In genomic region chr20:47354710-47355488, GRCh38 we compare ENCODE assay signal across 1 cellular context.
TF ChIP-seq lines count a peak whose summit lies in the region.

No MANE protein-coding gene starts in this region.

TF ChIP-seq in HepG2, 621 proteins besides CTCF, POLR2A, EP300 and RAD21 (continued from another document):
- TF ChIP-seq, protein P1, sequence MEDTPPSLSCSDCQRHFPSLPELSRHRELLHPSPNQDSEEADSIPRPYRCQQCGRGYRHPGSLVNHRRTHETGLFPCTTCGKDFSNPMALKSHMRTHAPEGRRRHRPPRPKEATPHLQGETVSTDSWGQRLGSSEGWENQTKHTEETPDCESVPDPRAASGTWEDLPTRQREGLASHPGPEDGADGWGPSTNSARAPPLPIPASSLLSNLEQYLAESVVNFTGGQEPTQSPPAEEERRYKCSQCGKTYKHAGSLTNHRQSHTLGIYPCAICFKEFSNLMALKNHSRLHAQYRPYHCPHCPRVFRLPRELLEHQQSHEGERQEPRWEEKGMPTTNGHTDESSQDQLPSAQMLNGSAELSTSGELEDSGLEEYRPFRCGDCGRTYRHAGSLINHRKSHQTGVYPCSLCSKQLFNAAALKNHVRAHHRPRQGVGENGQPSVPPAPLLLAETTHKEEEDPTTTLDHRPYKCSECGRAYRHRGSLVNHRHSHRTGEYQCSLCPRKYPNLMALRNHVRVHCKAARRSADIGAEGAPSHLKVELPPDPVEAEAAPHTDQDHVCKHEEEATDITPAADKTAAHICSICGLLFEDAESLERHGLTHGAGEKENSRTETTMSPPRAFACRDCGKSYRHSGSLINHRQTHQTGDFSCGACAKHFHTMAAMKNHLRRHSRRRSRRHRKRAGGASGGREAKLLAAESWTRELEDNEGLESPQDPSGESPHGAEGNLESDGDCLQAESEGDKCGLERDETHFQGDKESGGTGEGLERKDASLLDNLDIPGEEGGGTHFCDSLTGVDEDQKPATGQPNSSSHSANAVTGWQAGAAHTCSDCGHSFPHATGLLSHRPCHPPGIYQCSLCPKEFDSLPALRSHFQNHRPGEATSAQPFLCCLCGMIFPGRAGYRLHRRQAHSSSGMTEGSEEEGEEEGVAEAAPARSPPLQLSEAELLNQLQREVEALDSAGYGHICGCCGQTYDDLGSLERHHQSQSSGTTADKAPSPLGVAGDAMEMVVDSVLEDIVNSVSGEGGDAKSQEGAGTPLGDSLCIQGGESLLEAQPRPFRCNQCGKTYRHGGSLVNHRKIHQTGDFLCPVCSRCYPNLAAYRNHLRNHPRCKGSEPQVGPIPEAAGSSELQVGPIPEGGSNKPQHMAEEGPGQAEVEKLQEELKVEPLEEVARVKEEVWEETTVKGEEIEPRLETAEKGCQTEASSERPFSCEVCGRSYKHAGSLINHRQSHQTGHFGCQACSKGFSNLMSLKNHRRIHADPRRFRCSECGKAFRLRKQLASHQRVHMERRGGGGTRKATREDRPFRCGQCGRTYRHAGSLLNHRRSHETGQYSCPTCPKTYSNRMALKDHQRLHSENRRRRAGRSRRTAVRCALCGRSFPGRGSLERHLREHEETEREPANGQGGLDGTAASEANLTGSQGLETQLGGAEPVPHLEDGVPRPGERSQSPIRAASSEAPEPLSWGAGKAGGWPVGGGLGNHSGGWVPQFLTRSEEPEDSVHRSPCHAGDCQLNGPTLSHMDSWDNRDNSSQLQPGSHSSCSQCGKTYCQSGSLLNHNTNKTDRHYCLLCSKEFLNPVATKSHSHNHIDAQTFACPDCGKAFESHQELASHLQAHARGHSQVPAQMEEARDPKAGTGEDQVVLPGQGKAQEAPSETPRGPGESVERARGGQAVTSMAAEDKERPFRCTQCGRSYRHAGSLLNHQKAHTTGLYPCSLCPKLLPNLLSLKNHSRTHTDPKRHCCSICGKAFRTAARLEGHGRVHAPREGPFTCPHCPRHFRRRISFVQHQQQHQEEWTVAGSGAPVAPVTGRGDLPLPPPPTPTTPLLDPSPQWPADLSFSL (CRISPR knock-in tag; IDR thresholded peaks at IDR 0.05) = 0 out of 2 replicates have a peak, but pooled peaks have one; percentile 41
- TF ChIP-seq NR2F1 (CRISPR knock-in tag; IDR thresholded peaks at IDR 0.05) (no peak), SKIL (CRISPR knock-in tag; IDR thresholded peaks at IDR 0.05; ENCODE audit: borderline replicate concordance) (no peak), EEA1 (CRISPR knock-in tag; IDR thresholded peaks at IDR 0.05; ENCODE audit: borderline replicate concordance) (no peak), MEF2D (CRISPR knock-in tag; IDR thresholded peaks at IDR 0.05) (no peak; the same call in 1 of the 2 replicates), ZNF660 (CRISPR knock-in tag; IDR thresholded peaks at IDR 0.05; ENCODE audit: borderline replicate concordance, low read depth) (no peak), ZBTB14 (CRISPR knock-in tag; IDR thresholded peaks at IDR 0.05) (no peak), LRRFIP1 (CRISPR knock-in tag; conservative IDR thresholded peaks at IDR 0.05) (no peak), ZFYVE20 (CRISPR knock-in tag; IDR thresholded peaks at IDR 0.05; ENCODE audit: borderline replicate concordance, low read depth) (no peak), SMC3 (IDR thresholded peaks at IDR 0.05; ENCODE audit: low read length) (no peak), ZNF430 (CRISPR knock-in tag; IDR thresholded peaks at IDR 0.05) (no peak), HNRNPL (IDR thresholded peaks at IDR 0.05; ENCODE audit: low read depth, low read length) (no peak), ZNF572 (CRISPR knock-in tag; IDR thresholded peaks at IDR 0.05) (no peak), ZNF746 (CRISPR knock-in tag; IDR thresholded peaks at IDR 0.05) (no peak), ELF3 (CRISPR knock-in tag; IDR thresholded peaks at IDR 0.05) (peak; percentile 71), MTA1 (CRISPR knock-in tag; IDR thresholded peaks at IDR 0.05; ENCODE audit: borderline replicate concordance) (no peak), ZNF431 (CRISPR knock-in tag; IDR thresholded peaks at IDR 0.05; ENCODE audit: borderline replicate concordance, low read depth) (no peak), NR1H2 (CRISPR knock-in tag; IDR thresholded peaks at IDR 0.05; ENCODE audit: borderline replicate concordance, low read depth) (no peak), ZSCAN9 (CRISPR knock-in tag; IDR thresholded peaks at IDR 0.05; ENCODE audit: borderline replicate concordance) (no peak; the same call in 1 of the 2 replicates), ZNF12 (CRISPR knock-in tag; IDR thresholded peaks at IDR 0.05) (peak; percentile 52; the same call in 1 of the 2 replicates), ZNF234 (CRISPR knock-in tag; conservative IDR thresholded peaks at IDR 0.05) (no peak), ZNF558 (CRISPR knock-in tag; IDR thresholded peaks at IDR 0.05; ENCODE audit: borderline replicate concordance) (no peak), ZNF674 (CRISPR knock-in tag; IDR thresholded peaks at IDR 0.05; ENCODE audit: low read depth) (no peak), NR2F6 (IDR thresholded peaks at IDR 0.05) (0 out of 2 replicates have a peak, but pooled peaks have one; percentile 6), NR2F6 (CRISPR knock-in tag; IDR thresholded peaks at IDR 0.05) (no peak), PHF21A (CRISPR knock-in tag; IDR thresholded peaks at IDR 0.05) (no peak)
- TF ChIP-seq, protein P2, sequence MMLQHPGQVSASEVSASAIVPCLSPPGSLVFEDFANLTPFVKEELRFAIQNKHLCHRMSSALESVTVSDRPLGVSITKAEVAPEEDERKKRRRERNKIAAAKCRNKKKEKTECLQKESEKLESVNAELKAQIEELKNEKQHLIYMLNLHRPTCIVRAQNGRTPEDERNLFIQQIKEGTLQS (CRISPR knock-in tag; IDR thresholded peaks at IDR 0.05) = no peak
- TF ChIP-seq, protein P3, sequence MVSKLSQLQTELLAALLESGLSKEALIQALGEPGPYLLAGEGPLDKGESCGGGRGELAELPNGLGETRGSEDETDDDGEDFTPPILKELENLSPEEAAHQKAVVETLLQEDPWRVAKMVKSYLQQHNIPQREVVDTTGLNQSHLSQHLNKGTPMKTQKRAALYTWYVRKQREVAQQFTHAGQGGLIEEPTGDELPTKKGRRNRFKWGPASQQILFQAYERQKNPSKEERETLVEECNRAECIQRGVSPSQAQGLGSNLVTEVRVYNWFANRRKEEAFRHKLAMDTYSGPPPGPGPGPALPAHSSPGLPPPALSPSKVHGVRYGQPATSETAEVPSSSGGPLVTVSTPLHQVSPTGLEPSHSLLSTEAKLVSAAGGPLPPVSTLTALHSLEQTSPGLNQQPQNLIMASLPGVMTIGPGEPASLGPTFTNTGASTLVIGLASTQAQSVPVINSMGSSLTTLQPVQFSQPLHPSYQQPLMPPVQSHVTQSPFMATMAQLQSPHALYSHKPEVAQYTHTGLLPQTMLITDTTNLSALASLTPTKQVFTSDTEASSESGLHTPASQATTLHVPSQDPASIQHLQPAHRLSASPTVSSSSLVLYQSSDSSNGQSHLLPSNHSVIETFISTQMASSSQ (IDR thresholded peaks at IDR 0.05; ENCODE audit: low read depth) = no peak
- TF ChIP-seq, protein P3 (CRISPR knock-in tag; IDR thresholded peaks at IDR 0.05; ENCODE audit: borderline replicate concordance) = peak; percentile 60; the same call in 1 of the 2 replicates
- TF ChIP-seq, protein P4, sequence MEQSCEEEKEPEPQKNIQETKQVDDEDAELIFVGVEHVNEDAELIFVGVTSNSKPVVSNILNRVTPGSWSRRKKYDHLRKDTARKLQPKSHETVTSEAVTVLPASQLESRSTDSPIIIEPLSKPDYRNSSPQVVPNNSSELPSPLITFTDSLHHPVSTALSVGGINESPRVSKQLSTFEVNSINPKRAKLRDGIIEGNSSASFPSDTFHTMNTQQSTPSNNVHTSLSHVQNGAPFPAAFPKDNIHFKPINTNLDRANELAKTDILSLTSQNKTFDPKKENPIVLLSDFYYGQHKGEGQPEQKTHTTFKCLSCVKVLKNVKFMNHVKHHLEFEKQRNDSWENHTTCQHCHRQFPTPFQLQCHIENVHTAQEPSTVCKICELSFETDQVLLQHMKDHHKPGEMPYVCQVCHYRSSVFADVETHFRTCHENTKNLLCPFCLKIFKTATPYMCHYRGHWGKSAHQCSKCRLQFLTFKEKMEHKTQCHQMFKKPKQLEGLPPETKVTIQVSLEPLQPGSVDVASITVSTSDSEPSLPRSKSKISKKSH (CRISPR knock-in tag; IDR thresholded peaks at IDR 0.05; ENCODE audit: borderline replicate concordance) = no peak
- TF ChIP-seq, protein P5, sequence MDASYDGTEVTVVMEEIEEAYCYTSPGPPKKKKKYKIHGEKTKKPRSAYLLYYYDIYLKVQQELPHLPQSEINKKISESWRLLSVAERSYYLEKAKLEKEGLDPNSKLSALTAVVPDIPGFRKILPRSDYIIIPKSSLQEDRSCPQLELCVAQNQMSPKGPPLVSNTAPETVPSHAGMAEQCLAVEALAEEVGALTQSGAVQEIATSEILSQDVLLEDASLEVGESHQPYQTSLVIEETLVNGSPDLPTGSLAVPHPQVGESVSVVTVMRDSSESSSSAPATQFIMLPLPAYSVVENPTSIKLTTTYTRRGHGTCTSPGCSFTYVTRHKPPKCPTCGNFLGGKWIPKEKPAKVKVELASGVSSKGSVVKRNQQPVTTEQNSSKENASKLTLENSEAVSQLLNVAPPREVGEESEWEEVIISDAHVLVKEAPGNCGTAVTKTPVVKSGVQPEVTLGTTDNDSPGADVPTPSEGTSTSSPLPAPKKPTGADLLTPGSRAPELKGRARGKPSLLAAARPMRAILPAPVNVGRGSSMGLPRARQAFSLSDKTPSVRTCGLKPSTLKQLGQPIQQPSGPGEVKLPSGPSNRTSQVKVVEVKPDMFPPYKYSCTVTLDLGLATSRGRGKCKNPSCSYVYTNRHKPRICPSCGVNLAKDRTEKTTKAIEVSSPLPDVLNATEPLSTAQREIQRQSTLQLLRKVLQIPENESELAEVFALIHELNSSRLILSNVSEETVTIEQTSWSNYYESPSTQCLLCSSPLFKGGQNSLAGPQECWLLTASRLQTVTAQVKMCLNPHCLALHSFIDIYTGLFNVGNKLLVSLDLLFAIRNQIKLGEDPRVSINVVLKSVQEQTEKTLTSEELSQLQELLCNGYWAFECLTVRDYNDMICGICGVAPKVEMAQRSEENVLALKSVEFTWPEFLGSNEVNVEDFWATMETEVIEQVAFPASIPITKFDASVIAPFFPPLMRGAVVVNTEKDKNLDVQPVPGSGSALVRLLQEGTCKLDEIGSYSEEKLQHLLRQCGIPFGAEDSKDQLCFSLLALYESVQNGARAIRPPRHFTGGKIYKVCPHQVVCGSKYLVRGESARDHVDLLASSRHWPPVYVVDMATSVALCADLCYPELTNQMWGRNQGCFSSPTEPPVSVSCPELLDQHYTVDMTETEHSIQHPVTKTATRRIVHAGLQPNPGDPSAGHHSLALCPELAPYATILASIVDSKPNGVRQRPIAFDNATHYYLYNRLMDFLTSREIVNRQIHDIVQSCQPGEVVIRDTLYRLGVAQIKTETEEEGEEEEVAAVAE (CRISPR knock-in tag; IDR thresholded peaks at IDR 0.05; ENCODE audit: borderline replicate concordance) = no peak
- TF ChIP-seq, protein P6, sequence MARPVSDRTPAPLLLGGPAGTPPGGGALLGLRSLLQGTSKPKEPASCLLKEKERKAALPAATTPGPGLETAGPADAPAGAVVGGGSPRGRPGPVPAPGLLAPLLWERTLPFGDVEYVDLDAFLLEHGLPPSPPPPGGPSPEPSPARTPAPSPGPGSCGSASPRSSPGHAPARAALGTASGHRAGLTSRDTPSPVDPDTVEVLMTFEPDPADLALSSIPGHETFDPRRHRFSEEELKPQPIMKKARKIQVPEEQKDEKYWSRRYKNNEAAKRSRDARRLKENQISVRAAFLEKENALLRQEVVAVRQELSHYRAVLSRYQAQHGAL (CRISPR knock-in tag; IDR thresholded peaks at IDR 0.05; ENCODE audit: not compliant biosample characterization) = no peak
